ENCODE assay signal across 8 cellular contexts in the genomic region with DNA sequence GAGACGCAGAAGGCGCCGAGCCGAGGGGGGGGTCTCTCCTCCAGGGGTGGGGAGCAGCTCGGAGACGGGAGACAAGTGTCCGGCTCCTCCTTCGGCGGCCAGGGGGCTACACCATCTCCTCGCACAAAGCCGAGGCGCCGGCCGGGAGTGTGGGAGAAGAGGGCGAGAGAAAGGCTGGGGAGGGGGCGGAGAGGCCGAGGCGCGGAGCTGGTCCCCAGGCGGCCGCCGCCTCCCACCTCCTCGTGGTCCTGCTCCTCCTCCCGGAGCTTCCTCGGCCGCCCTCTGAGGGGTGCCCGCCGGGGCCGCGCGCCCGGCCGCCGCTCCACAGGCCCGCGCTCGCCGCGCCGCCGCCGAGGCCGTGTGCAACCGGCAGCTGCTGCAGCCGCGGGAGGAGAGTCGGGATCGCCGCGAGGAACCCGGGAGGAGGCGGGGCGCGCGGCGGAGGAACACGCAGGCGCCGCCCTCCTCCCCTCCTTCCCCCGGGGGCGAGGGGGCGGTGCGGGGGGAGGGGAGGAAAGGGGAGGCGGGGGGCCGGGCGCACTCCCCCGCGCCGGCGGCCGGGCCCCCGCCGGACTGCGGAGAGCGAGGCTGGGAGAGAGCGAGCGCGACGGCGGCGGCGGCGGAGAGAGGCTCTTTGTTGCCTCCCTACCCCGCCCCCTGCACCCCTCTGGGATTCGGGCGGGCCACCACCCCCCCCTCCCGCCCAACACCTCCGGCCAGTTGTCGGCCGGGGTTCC. TPM values are rescaled to one million over a fixed set of nuclear protein-coding genes. Genes with fewer than 3 reads are reported as not detected.
DNase-seq lines count a peak whose midpoint lies in the region; ATAC-seq, FAIRE-seq and TF ChIP-seq lines count a peak whose summit lies in the region.

A gene (minus strand): TSS at position 398 of the 737 bp plus-strand sequence. CDS start 433 bp downstream, outside the sequence.

- H2BK12ac ChIP-seq in H1 (ENCODE audit: low read depth, low read length), result peak within 1 kb of the TSS; percentile 86; the same call in 1 of the 2 replicates

- H3K23me2 ChIP-seq in H1 (ENCODE audit: low read depth, low read length), result no peaks in the 10 kb centered on the region; the same call in 1 of the 2 replicates

- peaks cover 13% of the 10 kb centered on the region for H3K4me1 Mint-ChIP-seq in activated CD4-positive, alpha-beta memory T cell treated with anti-CD3 and anti-CD28 coated beads, Interleukin-2, amount 10 ng/mL, durations not matched to agents 7 days and 5 days

- H3K4me1 ChIP-seq in ES-I3 (ENCODE audit: insufficient read depth, low read length) (peaks cover 8% of the 10 kb centered on the region), H1 (replicated peaks in 1 of 4; ENCODE audit: control insufficient read depth in 3 of 4, insufficient read depth in 4 of 4, low read length in 3 of 4) (peaks cover 0 to 3% (median 0%) of the 10 kb centered on the region in 4 experiments; a peak in 2 of 7 replicates), lower lobe of right lung (peaks cover 31% of the 10 kb centered on the region)

- CTCF ChIA-PET in activated CD4-positive, alpha-beta memory T cell treated with anti-CD3 and anti-CD28 coated beads, Interleukin-2, amount 10 ng/mL, durations not matched to agents 7 days and 5 days (lab: Charles Lee), result no interaction called here
- CTCF ChIA-PET in H1 (lab: Charles Lee; ENCODE audit: partially characterized antibody), result interaction anchor here (0.8 to 1.6 kb wide), 5 partner anchors 9 to 178 kb away, joined by 3 to 5 read pairs (median 3); no protein-coding TSS in a partner anchor

- H2AK5ac ChIP-seq in H1 (ENCODE audit: low read depth, low read length), result no peak within 1 kb of the TSS

- H3K36me3 Mint-ChIP-seq in activated CD4-positive, alpha-beta memory T cell treated with anti-CD3 and anti-CD28 coated beads, Interleukin-2, amount 10 ng/mL, durations not matched to agents 7 days and 5 days (ENCODE audit: low read depth), result peaks cover 2% of the 10 kb centered on the region

- DNase-seq in NCI-H226, result peak; percentile 45
- DNase-seq in activated CD4-positive, alpha-beta memory T cell treated with anti-CD3 and anti-CD28 coated beads, Interleukin-2, amount 10 ng/mL, durations not matched to agents 7 days and 5 days, result peak; percentile 26
- peak in 1 of 2 experiments; percentile 83 for DNase-seq in H1 (ENCODE audit: low read depth in 1 of 2, low spot score in 2 of 2)
- peak; percentile 81 for DNase-seq in lower lobe of right lung
- peak; percentile 9 to 30 for DNase-seq in stimulated activated CD4-positive, alpha-beta T cell treated with anti-CD3 and anti-CD28 coated beads, Interleukin-4, amount 100 ng/mL, for 48 hours (ENCODE audit: low read depth in 2 of 2)

- peak within 1 kb of the TSS; percentile 79 for H3K4ac ChIP-seq in H1 (replicated peaks; ENCODE audit: insufficient read length, low read depth, low read length)

- H3K23ac ChIP-seq in H1 (ENCODE audit: insufficient read length), result no peak within 1 kb of the TSS

- 0 out of 2 replicates have a peak within 1 kb of the TSS, but pooled peaks have one; percentile 34 for H2BK20ac ChIP-seq in H1 (ENCODE audit: low read length)

- peak within 1 kb of the TSS; percentile 93 for H3K27ac ChIP-seq in H1 (ENCODE audit: low read depth, low read length)
- H3K27ac ChIP-seq in lower lobe of right lung, result peak within 1 kb of the TSS; percentile 91

- H4K91ac ChIP-seq in H1 (replicated peaks; ENCODE audit: insufficient read length, low read length), result peak within 1 kb of the TSS; percentile 97

- peak within 1 kb of the TSS; percentile 97 for H2BK5ac ChIP-seq in H1 (ENCODE audit: low read depth, low read length)

- peak within 1 kb of the TSS; percentile 29; the same call in 1 of the 2 replicates for H2AFZ ChIP-seq in H1 (ENCODE audit: low read length)

- TF ChIP-seq POLR2A in H1 (IDR thresholded peaks at IDR 0.05; ENCODE audit: control extremely low read depth in 1 of 2, low read depth in 2 of 2, low read length in 2 of 2), result peak in 1 of 2 experiments; percentile 84; a peak in 2 of 3 replicates

- H3K36me3 ChIP-seq in ES-I3 (ENCODE audit: insufficient read depth, low read length) (no peaks in the 10 kb centered on the region), H1 (ENCODE audit: control insufficient read depth in 2 of 4, insufficient read depth in 4 of 4, low read length in 3 of 4) (no peaks in the 10 kb centered on the region; a peak in 1 of 8 replicates), lower lobe of right lung (no peaks in the 10 kb centered on the region)

- H3K27me3 ChIP-seq in H1 (replicated peaks in 1 of 4; ENCODE audit: control insufficient read depth in 3 of 4, extremely low read depth in 1 of 4, insufficient read depth in 3 of 4, low read length in 3 of 4) (no peaks in the 10 kb centered on the region), lower lobe of right lung (ENCODE audit: low read depth) (no peaks in the 10 kb centered on the region)

- H4K8ac ChIP-seq in H1 (ENCODE audit: extremely low read depth, insufficient read depth, low read length), result peak within 1 kb of the TSS; percentile 97

- WGBS in H1 (ENCODE audit: extremely low coverage in 1 of 2, insufficient coverage in 1 of 2, insufficient read length in 1 of 2, insufficient replicate concordance in 2 of 2, low coverage in 1 of 2, low lambda C conversion rate in 2 of 2, missing lambda C conversion rate in 1 of 2), 2 experiments, result no CpG with 5 or more reads among the region's 90 CpGs

- H3K9me3 ChIP-seq in ES-I3 (ENCODE audit: control insufficient read depth, insufficient read depth, low read length) (no peaks in the 10 kb centered on the region), H1 (ENCODE audit: insufficient read depth in 2 of 2, low read depth in 1 of 2, low read length in 1 of 2) (no peaks in the 10 kb centered on the region), lower lobe of right lung (no peaks in the 10 kb centered on the region)

- H3K4me3 Mint-ChIP-seq in activated CD4-positive, alpha-beta memory T cell treated with anti-CD3 and anti-CD28 coated beads, Interleukin-2, amount 10 ng/mL, durations not matched to agents 7 days and 5 days, result peak within 1 kb of the TSS; percentile 74

- H3K9ac ChIP-seq in ES-I3 (ENCODE audit: low read depth, low read length) (peak within 1 kb of the TSS; percentile 96), H1 (replicated peaks in 1 of 4; ENCODE audit: extremely low read depth in 1 of 4, low read depth in 3 of 4, low read length in 3 of 4) (peak within 1 kb of the TSS; percentile 94 to 98 (median 96))

- no peaks in the 10 kb centered on the region for H3K79me1 ChIP-seq in H1 (ENCODE audit: low read depth, low read length)

- peak within 1 kb of the TSS; percentile 86 for H2BK120ac ChIP-seq in H1 (replicated peaks; ENCODE audit: low read depth, low read length)

- peak within 1 kb of the TSS; percentile 94 to 100 (median 96) for H3K4me3 ChIP-seq in H1 (ENCODE audit: extremely low read depth in 1 of 4, insufficient read depth in 2 of 4, low read depth in 3 of 4, low read length in 4 of 4)
- peak within 1 kb of the TSS; percentile 82 for H3K4me3 ChIP-seq in lower lobe of right lung

- intact Hi-C loops in lower lobe of right lung (cut with DNase I), result no loop called here

- ATAC-seq in HG02885 (IDR thresholded peaks at IDR 0.05; ENCODE audit: poor library complexity, unreplicated experiment) (peak; percentile 71), lower lobe of right lung (peak; percentile 93 to 94), HG03521 (IDR thresholded peaks at IDR 0.05; ENCODE audit: unreplicated experiment) (no peak)

- peak within 1 kb of the TSS; percentile 93 for H4K5ac ChIP-seq in H1 (ENCODE audit: insufficient read length, low read depth, low read length)

- H3K27ac Mint-ChIP-seq in activated CD4-positive, alpha-beta memory T cell treated with anti-CD3 and anti-CD28 coated beads, Interleukin-2, amount 10 ng/mL, durations not matched to agents 7 days and 5 days, result no peak within 1 kb of the TSS

- TF ChIP-seq RAD21 in H1 (IDR thresholded peaks at IDR 0.05 in 1 of 2, conservative IDR thresholded peaks at IDR 0.05 in 1 of 2; ENCODE audit: low read depth in 2 of 2, low read length in 2 of 2), result no peak

- no peak for FAIRE-seq in H1 (lab: Jason Lieb, UNC)

- POLR2A ChIA-PET in activated CD4-positive, alpha-beta memory T cell treated with anti-CD3 and anti-CD28 coated beads, Interleukin-2, amount 10 ng/mL, durations not matched to agents 7 days and 5 days (lab: Charles Lee), result no interaction called here
- POLR2A ChIA-PET in H1 (lab: Charles Lee; ENCODE audit: partially characterized antibody), result interaction anchor here (0.6 to 4.4 kb wide), 37 partner anchors 10 to 345 kb away, joined by 3 to 22 read pairs (median 4); a partner anchor contains a TSS

- H4K20me1 ChIP-seq in H1 (replicated peaks in 1 of 2; ENCODE audit: control insufficient read depth in 1 of 2, insufficient read depth in 2 of 2, low read length in 2 of 2), result peaks cover 3 to 9% of the 10 kb centered on the region in 2 experiments

- H2BK15ac ChIP-seq in H1 (ENCODE audit: low read length), result no peak within 1 kb of the TSS

- TF ChIP-seq EP300 in H1 (IDR thresholded peaks at IDR 0.05; ENCODE audit: borderline replicate concordance in 1 of 2, low read depth in 2 of 2, low read length in 2 of 2), result peak in 1 of 2 experiments; percentile 67; a peak in 1 of 3 replicates

- H3K79me2 ChIP-seq in H1 (ENCODE audit: control insufficient read depth in 1 of 2, insufficient read depth in 2 of 2, low read length in 2 of 2), result peaks cover 36 to 45% of the 10 kb centered on the region in 2 experiments

- H3K4me2 ChIP-seq in H1 (ENCODE audit: insufficient read depth in 1 of 2, low read depth in 2 of 2, low read length in 2 of 2), result peak within 1 kb of the TSS; percentile 74 to 84

- H3K14ac ChIP-seq in H1 (ENCODE audit: insufficient read length), result peak within 1 kb of the TSS; percentile 82

- peak within 1 kb of the TSS; percentile 99 for H3K18ac ChIP-seq in H1 (ENCODE audit: extremely low read depth, low read length)

- TF ChIP-seq CTCF in H1 (IDR thresholded peaks at IDR 0.05; ENCODE audit: control extremely low read depth in 1 of 3, insufficient read depth in 1 of 3, low read depth in 1 of 3, low read length in 3 of 3), result no peak
- TF ChIP-seq CTCF in lower lobe of right lung (IDR thresholded peaks at IDR 0.05), result no peak

- H3K56ac ChIP-seq in H1 (replicated peaks; ENCODE audit: insufficient read length, low read depth, low read length), result peak within 1 kb of the TSS; percentile 93

- peaks cover 50% of the 10 kb centered on the region for H3K27me3 Mint-ChIP-seq in activated CD4-positive, alpha-beta memory T cell treated with anti-CD3 and anti-CD28 coated beads, Interleukin-2, amount 10 ng/mL, durations not matched to agents 7 days and 5 days

- no peaks in the 10 kb centered on the region for H3K9me3 Mint-ChIP-seq in activated CD4-positive, alpha-beta memory T cell treated with anti-CD3 and anti-CD28 coated beads, Interleukin-2, amount 10 ng/mL, durations not matched to agents 7 days and 5 days

RNA-seq across cellular contexts. Expression of the gene that starts here (rescaled TPM):
- not detected for total RNA-seq in activated CD4-positive, alpha-beta memory T cell treated with anti-CD3 and anti-CD28 coated beads, Interleukin-2, amount 10 ng/mL, durations not matched to agents 7 days and 5 days
- 318 and 335 TPM in 2 replicates for total RNA-seq in H1 (2021; fragmentation: NEBNext Ultra II Directional; extraction: Animal tissue kit (Norgen Biotek cat#: 25700))
- polyA plus RNA-seq in H1 (2011; rRNA removed), result 33.1 and 39.1 TPM in 2 replicates
- 81.1 TPM for polyA plus RNA-seq in H1 (2011; cell fraction: cytosol; rRNA removed)
- polyA plus RNA-seq in H1 (2011; cell fraction: nucleus; rRNA removed), result 80.2 TPM
- 133 to 180 TPM (median 159 TPM) in 4 replicates for polyA plus RNA-seq in H1 (2012, experiment 1 of 2)
- polyA plus RNA-seq in H1 (2012, experiment 2 of 2), result 7.6 TPM
- polyA plus RNA-seq in H1 (2013, experiment 1 of 2), result 182 TPM
- polyA plus RNA-seq in H1 (2013, experiment 2 of 2), result 183 TPM
- polyA minus RNA-seq in H1 (2011; rRNA and poly(A)+ RNA removed), result 343 and 463 TPM in 2 replicates
- polyA minus RNA-seq in H1 (2011; cell fraction: cytosol; rRNA and poly(A)+ RNA removed), result 96.7 TPM
- polyA minus RNA-seq in H1 (2011; cell fraction: nucleus; rRNA and poly(A)+ RNA removed), result 136 TPM
- total RNA-seq in lower lobe of right lung, result 51.4 TPM

Comparison
In these comparisons a context has a peak if more than half of its experiments do, and no peak if none do; other contexts are left out.
1. RNA of the gene that starts here (total RNA-seq): 318 to 335 TPM in H1 and 51.4 TPM in lower lobe of right lung (single experiment); not detected in activated CD4-positive, alpha-beta memory T cell treated with anti-CD3 and anti-CD28 coated beads, Interleukin-2, amount 10 ng/mL, durations not matched to agents 7 days and 5 days; every median in the first group is over 10 times any median in the second.
2. Peak in DNase-seq in activated CD4-positive, alpha-beta memory T cell treated with anti-CD3 and anti-CD28 coated beads, Interleukin-2, amount 10 ng/mL, durations not matched to agents 7 days and 5 days; RNA of the gene not detected or under 1 TPM.